In genomic region chr17:45197555-45198334, GRCh38 we compare ENCODE assay signal across 9 cellular contexts. TPM values are rescaled to one million over a fixed set of nuclear protein-coding genes. Genes with fewer than 3 reads are reported as not detected.
DNase-seq lines count a peak whose midpoint lies in the region; ATAC-seq and TF ChIP-seq lines count a peak whose summit lies in the region.
"Had no signal": no experiment of that assay in that cellular context is flagged by ENCODE, and none has a peak within 500 bp of the region (broad histone marks: within the 10 kb centered on the region; RNA-seq: fewer than 3 reads in every experiment).

No MANE protein-coding gene starts in this region.

- no peaks in the 10 kb centered on the region for H3K9me3 ChIP-seq in heart right ventricle

- WGBS in heart right ventricle, 2 donors, result 1 to 2% methylated on average over 16 of the region's 16 CpGs
- WGBS in urinary bladder, result 3% methylated on average over 16 of the region's 16 CpGs

- H3K27me3 Mint-ChIP-seq in progenitor cell of endocrine pancreas, result peaks cover 4% of the 10 kb centered on the region
- H3K27me3 Mint-ChIP-seq: stimulated activated naive CD8-positive, alpha-beta T cell treated with anti-CD3 and anti-CD28 coated beads, Interleukin-15, Interleukin-2, amounts not matched to agents 100 ng/mL and 50 ng/mL, for 24 hours had no signal

- peaks cover 9% of the 10 kb centered on the region for H3K4me1 Mint-ChIP-seq in progenitor cell of endocrine pancreas (ENCODE audit: low read depth)

- H3K27ac ChIP-seq in heart right ventricle (peak overlapping the region in 7 of 10 donors; percentile 36 to 65 (median 48)), urinary bladder (ENCODE audit: low read depth) (peak overlapping the region; percentile 35)

- DNase-seq in DMS 273 treated with DMSO at 0.1 percent for 48 hours (lab: John Stamatoyannopoulos, UW) (peak; percentile 65), H4 (ENCODE audit: low spot score) (peak; percentile 79), NCI-H1105 treated with DMSO at 0.1 percent for 48 hours (lab: John Stamatoyannopoulos, UW) (peak; percentile 75), SW480 (ENCODE audit: low spot score) (peak; percentile 87), amniotic epithelial cell (ENCODE audit: low read depth) (peak; percentile 76), heart right ventricle (peak; percentile 91 to 96), progenitor cell of endocrine pancreas (ENCODE audit: low spot score, unreplicated experiment) (peak; percentile 98)

- no peaks in the 10 kb centered on the region for H3K27me3 ChIP-seq in heart right ventricle

- peak overlapping the region in 1 of 10 donors; percentile 1 for H3K4me3 ChIP-seq in heart right ventricle
- no peak overlapping the region for H3K4me3 ChIP-seq in urinary bladder (ENCODE audit: low read depth, low read length)

- peak; percentile 95 to 100 (median 98) for ATAC-seq in heart right ventricle

- intact Hi-C loops in heart right ventricle (cut with DNase I), result loop anchor here in 9 of 10 donors (1.0 to 10.0 kb wide), 6 partner anchors 35 to 273 kb away; partner anchors contain the start of genes ACBD4 (in 9 of the 9) and HEXIM2 (in 2 of the 9)

- no peaks in the 10 kb centered on the region for H3K9me3 Mint-ChIP-seq in progenitor cell of endocrine pancreas (ENCODE audit: low read depth)
- H3K9me3 Mint-ChIP-seq: stimulated activated naive CD8-positive, alpha-beta T cell treated with anti-CD3 and anti-CD28 coated beads, Interleukin-15, Interleukin-2, amounts not matched to agents 100 ng/mL and 50 ng/mL, for 24 hours had no signal

- peak; percentile 98 to 100 (median 99) for TF ChIP-seq CTCF in heart right ventricle (IDR thresholded peaks at IDR 0.05)
- peak; percentile 99 for TF ChIP-seq CTCF in progenitor cell of endocrine pancreas (IDR thresholded peaks at IDR 0.05; ENCODE audit: unreplicated experiment)

- H3K4me1 ChIP-seq in heart right ventricle, result peaks cover 0 to 23% (median 10%) of the 10 kb centered on the region in 9 donors
- H3K4me1 ChIP-seq in urinary bladder (ENCODE audit: insufficient read depth), result peaks cover 2% of the 10 kb centered on the region

- H3K4me3 Mint-ChIP-seq in progenitor cell of endocrine pancreas (ENCODE audit: low read depth), result no peak overlapping the region
- H3K4me3 Mint-ChIP-seq: stimulated activated naive CD8-positive, alpha-beta T cell treated with anti-CD3 and anti-CD28 coated beads, Interleukin-15, Interleukin-2, amounts not matched to agents 100 ng/mL and 50 ng/mL, for 24 hours had no signal

- peak overlapping the region; percentile 87 for H3K27ac Mint-ChIP-seq in progenitor cell of endocrine pancreas
- H3K27ac Mint-ChIP-seq: stimulated activated naive CD8-positive, alpha-beta T cell treated with anti-CD3 and anti-CD28 coated beads, Interleukin-15, Interleukin-2, amounts not matched to agents 100 ng/mL and 50 ng/mL, for 24 hours had no signal

- H3K36me3 Mint-ChIP-seq in progenitor cell of endocrine pancreas (ENCODE audit: insufficient read depth), result no peaks in the 10 kb centered on the region

- H3K36me3 ChIP-seq in heart right ventricle (no peaks in the 10 kb centered on the region), urinary bladder (ENCODE audit: insufficient read depth) (no peaks in the 10 kb centered on the region)

RNA-seq across cellular contexts. Expression of gene FMNL1, which starts 23.9 kb away (rescaled TPM):
- total RNA-seq in H4 (2014; rRNA removed; shearing (Covaris generic)), result 4.4 and 6.7 TPM in 2 replicates
- 10 to 100 TPM in 5 of 10 donors, 1 to 10 TPM in 5; 6.3 to 28.7 (median 9.8) TPM for total RNA-seq in heart right ventricle
- 10 to 100 TPM in 1 of 2 donors, 1 to 10 TPM in 1; 5.3 to 11.1 TPM for polyA plus RNA-seq in heart right ventricle
- 3.2 and 3.3 TPM in 2 replicates for total RNA-seq in progenitor cell of endocrine pancreas
- total RNA-seq in urinary bladder, result 3.1 TPM
- 10.8 TPM for polyA plus RNA-seq in urinary bladder

RNA-seq across cellular contexts. Expression of gene HEXIM2, which starts 36.1 kb away (rescaled TPM):
- total RNA-seq in H4 (2014; rRNA removed; shearing (Covaris generic)), result 5.8 and 10.7 TPM in 2 replicates
- total RNA-seq in heart right ventricle (10 to 100 TPM in 1 of 10 donors, 1 to 10 TPM in 9; 4.6 to 10.3 (median 6.3) TPM), progenitor cell of endocrine pancreas (9.3 and 11.9 TPM in 2 replicates), urinary bladder (2.0 TPM)
- polyA plus RNA-seq in heart right ventricle (1 to 10 TPM; 3.0 to 6.4 TPM), urinary bladder (7.9 TPM)

RNA-seq across cellular contexts. Expression of gene HEXIM1, which starts 49.5 kb away (rescaled TPM):
- total RNA-seq in H4 (2014; rRNA removed; shearing (Covaris generic)), result 4.9 and 6.5 TPM in 2 replicates
- 10 to 100 TPM; 17.0 to 37.4 (median 20.1) TPM for total RNA-seq in heart right ventricle
- polyA plus RNA-seq in heart right ventricle, result 10 to 100 TPM in 1 of 2 donors, 1 to 10 TPM in 1; 8.4 to 11.0 TPM
- total RNA-seq in progenitor cell of endocrine pancreas, result 32.9 and 33.3 TPM in 2 replicates
- total RNA-seq in urinary bladder, result 19.2 TPM
- 22.0 TPM for polyA plus RNA-seq in urinary bladder
